19 cellular contexts compared by ENCODE assay signal in the genomic region with DNA sequence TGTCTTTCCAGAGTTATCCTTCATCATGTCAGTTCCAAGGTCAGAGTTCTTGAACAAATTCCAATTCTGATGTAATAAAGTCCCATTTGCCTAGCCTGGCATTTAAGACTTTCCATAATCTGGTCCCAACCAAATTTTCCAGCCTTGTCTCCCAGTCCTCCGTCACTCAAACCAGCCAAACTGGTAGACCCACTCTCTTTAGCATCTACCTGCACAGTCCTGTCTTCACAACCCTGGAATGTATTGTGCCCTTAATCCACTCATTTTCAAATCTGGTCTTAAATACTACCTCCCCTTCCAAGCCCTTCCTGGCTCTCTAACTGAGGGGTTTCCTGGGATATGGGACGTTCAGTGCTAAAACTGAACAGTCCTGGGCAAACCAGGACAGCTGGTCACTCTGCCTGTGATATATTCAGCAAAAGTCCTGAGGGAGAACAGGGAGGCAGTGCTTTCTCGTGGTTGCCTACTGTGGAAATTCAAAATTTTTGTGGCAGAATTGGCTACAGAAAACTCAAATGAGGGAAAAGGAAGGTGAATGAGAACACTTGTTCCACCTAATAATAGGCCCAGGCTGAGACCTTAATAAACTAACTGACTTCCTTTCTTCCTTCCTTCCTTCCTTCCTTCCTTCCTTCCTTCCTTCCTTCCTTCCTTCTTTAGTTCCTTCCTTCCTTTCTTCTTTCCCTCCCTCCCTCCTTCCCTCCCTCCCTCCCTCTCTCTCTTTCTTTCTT.
"Had no signal": no experiment of that assay in that cellular context is flagged by ENCODE, and none has a peak within 500 bp of the region (broad histone marks: within the 10 kb centered on the region; RNA-seq: fewer than 3 reads in every experiment).

No MANE protein-coding gene starts in this region.

- H3K4me1 Mint-ChIP-seq: activated B cell treated with CpG ODN at 0.5 μM for 24 hours; activated naive CD4-positive, alpha-beta T cell treated with anti-CD3 and anti-CD28 coated beads, Interleukin-2, amount 10 ng/mL, durations not matched to agents 7 days and 5 days; natural killer cell had no signal

- DNase-seq: activated B cell treated with CpG ODN at 0.5 μM for 24 hours; activated CD4-positive, alpha-beta memory T cell treated with anti-CD3 and anti-CD28 coated beads for 36 hours; activated CD4-positive, alpha-beta T cell treated with anti-CD3 and anti-CD28 coated beads for 48 hours; activated naive CD4-positive, alpha-beta T cell treated with anti-CD3 and anti-CD28 coated beads, Interleukin-2, amount 10 ng/mL, durations not matched to agents 7 days and 5 days; activated T-cell treated with anti-CD3 and anti-CD28 coated beads, Interleukin-2, amount 50 U/mL, for 48 hours; amygdala; cortex of kidney; kidney glomerular epithelial cell; left lung; natural killer cell; spleen; stimulated activated CD4-positive, alpha-beta T cell treated with anti-CD3 and anti-CD28 coated beads, Interleukin-4, amount 100 ng/mL, for 1 hour; stimulated activated naive CD4-positive, alpha-beta T cell; testis had no signal

- ATAC-seq: left lung, natural killer cell had no signal

- H3K4me1 ChIP-seq: left lung, prostate gland, spleen, testis had no signal

- H3K9me3 ChIP-seq: left lung, prostate gland, spleen, testis, vagina had no signal

- H3K4me3 Mint-ChIP-seq: activated B cell treated with CpG ODN at 0.5 μM for 24 hours; activated CD4-positive, alpha-beta memory T cell treated with anti-CD3 and anti-CD28 coated beads for 36 hours; activated naive CD4-positive, alpha-beta T cell treated with anti-CD3 and anti-CD28 coated beads, Interleukin-2, amount 10 ng/mL, durations not matched to agents 7 days and 5 days; natural killer cell; type B pancreatic cell had no signal

- H3K9me3 Mint-ChIP-seq: activated B cell treated with CpG ODN at 0.5 μM for 24 hours; activated CD4-positive, alpha-beta memory T cell treated with anti-CD3 and anti-CD28 coated beads for 36 hours; activated naive CD4-positive, alpha-beta T cell treated with anti-CD3 and anti-CD28 coated beads, Interleukin-2, amount 10 ng/mL, durations not matched to agents 7 days and 5 days; natural killer cell had no signal

- H3K36me3 ChIP-seq: cardiac muscle cell, left lung, prostate gland, spleen, vagina had no signal

- H3K36me3 Mint-ChIP-seq: activated CD4-positive, alpha-beta memory T cell treated with anti-CD3 and anti-CD28 coated beads for 36 hours; activated naive CD4-positive, alpha-beta T cell treated with anti-CD3 and anti-CD28 coated beads, Interleukin-2, amount 10 ng/mL, durations not matched to agents 7 days and 5 days; natural killer cell; type B pancreatic cell had no signal

- H3K4me3 ChIP-seq: cardiac muscle cell, left lung, lung, prostate gland, spleen, testis, vagina had no signal

- H3K27me3 ChIP-seq: cardiac muscle cell, left lung, spleen, testis, vagina had no signal

- H3K27ac Mint-ChIP-seq: activated B cell treated with CpG ODN at 0.5 μM for 24 hours; activated CD4-positive, alpha-beta memory T cell treated with anti-CD3 and anti-CD28 coated beads for 36 hours; activated naive CD4-positive, alpha-beta T cell treated with anti-CD3 and anti-CD28 coated beads, Interleukin-2, amount 10 ng/mL, durations not matched to agents 7 days and 5 days; natural killer cell; type B pancreatic cell had no signal

- H3K27me3 Mint-ChIP-seq: type B pancreatic cell had no signal

- H3K27ac ChIP-seq: cardiac muscle cell, left lung, prostate gland, spleen, testis, vagina had no signal
